In the genomic region with DNA sequence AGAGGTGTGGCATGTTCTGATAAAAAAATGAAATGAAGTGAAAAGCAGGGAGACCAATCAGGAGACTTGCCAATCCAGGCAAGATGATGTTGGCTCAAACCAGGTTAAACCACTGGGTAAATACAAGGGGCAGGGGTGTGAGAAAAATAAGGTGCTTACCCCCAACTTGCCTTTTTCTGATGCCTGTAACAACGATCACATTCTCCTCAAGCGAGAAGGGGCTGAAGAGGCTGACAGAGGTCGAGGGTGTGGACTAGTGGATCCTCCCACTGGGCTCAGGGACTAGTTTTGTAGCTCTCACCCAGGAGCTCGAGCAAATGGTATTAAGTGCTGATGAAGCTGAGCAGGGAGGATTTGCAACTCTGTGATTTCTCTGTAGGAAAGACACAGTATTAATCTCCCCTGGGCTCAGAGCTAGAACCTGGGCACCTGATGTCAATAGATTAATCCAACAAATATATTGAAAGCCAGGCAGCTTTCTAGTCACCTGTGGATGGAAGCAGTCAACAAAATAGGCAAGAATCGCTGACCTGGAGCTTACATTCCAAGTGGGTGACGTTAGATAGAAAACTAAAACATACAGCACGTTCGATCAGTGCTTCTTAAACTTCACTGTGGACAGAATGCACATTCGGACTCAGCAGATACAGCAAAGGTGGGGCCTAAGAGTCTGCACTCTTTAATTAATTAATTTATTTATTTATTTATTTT, we compare ENCODE assay signal across 8 cellular contexts. TPM values are rescaled to one million over a fixed set of nuclear protein-coding genes. Genes with fewer than 3 reads are reported as not detected.
DNase-seq lines count a peak whose midpoint lies in the region; ATAC-seq and TF ChIP-seq lines count a peak whose summit lies in the region.

No MANE protein-coding gene starts in this region.

- POLR2A ChIA-PET in T-cell (lab: Charles Lee), result interaction anchor here in 1 of 2 donors (0.5 kb wide), 1 partner anchor 1241 kb away, joined by 3 read pairs; no protein-coding TSS in a partner anchor

- peak overlapping the region; percentile 51 for H3K4me2 ChIP-seq in smooth muscle cell

- H3F3A ChIP-seq in smooth muscle cell (ENCODE audit: low read depth), result no peaks in the 10 kb centered on the region

- peaks cover 0 to 8% (median 0%) of the 10 kb centered on the region in 3 donors for H3K4me1 ChIP-seq in gastroesophageal sphincter
- no peaks in the 10 kb centered on the region for H3K4me1 ChIP-seq in smooth muscle cell (ENCODE audit: low read depth)

- H3K27ac Mint-ChIP-seq in T-cell, result peak overlapping the region; percentile 63 to 68

- no peak for TF ChIP-seq POLR2A in gastroesophageal sphincter (IDR thresholded peaks at IDR 0.05)

- H3K4me3 ChIP-seq in gastroesophageal sphincter (no peak overlapping the region), smooth muscle cell (no peak overlapping the region)

- no peaks in the 10 kb centered on the region for H4K20me1 ChIP-seq in smooth muscle cell (ENCODE audit: low read depth)

- no peaks in the 10 kb centered on the region for H3K27me3 Mint-ChIP-seq in T-cell

- no peak for ATAC-seq in T-cell (replicated peaks in 1 of 4)
- ATAC-seq in gastroesophageal sphincter, result no peak
- no peak for ATAC-seq in HG03354 (IDR thresholded peaks at IDR 0.05; ENCODE audit: poor library complexity, severe bottlenecking, unreplicated experiment)
- ATAC-seq in GM18520 (IDR thresholded peaks at IDR 0.05; ENCODE audit: unreplicated experiment), result no peak
- ATAC-seq in HG03571 (IDR thresholded peaks at IDR 0.05; ENCODE audit: unreplicated experiment), result no peak

- TF ChIP-seq CTCF in gastroesophageal sphincter (IDR thresholded peaks at IDR 0.05) (no peak), smooth muscle cell (IDR thresholded peaks at IDR 0.05; ENCODE audit: borderline replicate concordance, insufficient read depth, poor library complexity, severe bottlenecking) (no peak)

- CTCF ChIA-PET in T-cell (lab: Charles Lee), result no interaction called here

- H3K9me3 Mint-ChIP-seq in T-cell, result peaks cover 0 to 8% (median 5%) of the 10 kb centered on the region in 3 donors

- no peaks in the 10 kb centered on the region for H3K79me2 ChIP-seq in smooth muscle cell (ENCODE audit: low read depth)

- H3K9me3 ChIP-seq in gastroesophageal sphincter (no peaks in the 10 kb centered on the region), smooth muscle cell (replicated peaks; ENCODE audit: low read depth) (no peaks in the 10 kb centered on the region)

- H3K27ac ChIP-seq in gastroesophageal sphincter (peak overlapping the region; percentile 11 to 69 (median 65)), smooth muscle cell (ENCODE audit: low read depth) (no peak overlapping the region)

- peaks cover 6 to 20% (median 11%) of the 10 kb centered on the region in 3 donors for H3K4me1 Mint-ChIP-seq in T-cell

- H3K36me3 ChIP-seq in gastroesophageal sphincter, result no peaks in the 10 kb centered on the region
- no peaks in the 10 kb centered on the region for H3K36me3 ChIP-seq in smooth muscle cell (ENCODE audit: low read depth)

- no peaks in the 10 kb centered on the region for H3K27me3 ChIP-seq in gastroesophageal sphincter
- H3K27me3 ChIP-seq in smooth muscle cell (ENCODE audit: low read depth), result no peaks in the 10 kb centered on the region

- no peak for TF ChIP-seq EP300 in gastroesophageal sphincter (IDR thresholded peaks at IDR 0.05)

- WGBS in gastroesophageal sphincter (ENCODE audit: low coverage in 1 of 2), 2 donors, result 52 to 67% methylated on average over 8 to 9 of the region's 9 CpGs
- WGBS in smooth muscle cell (ENCODE audit: low lambda C conversion rate), result 83% methylated on average over 9 of the region's 9 CpGs

- no peaks in the 10 kb centered on the region for H3K36me3 Mint-ChIP-seq in T-cell

- H2AFZ ChIP-seq in smooth muscle cell (ENCODE audit: low read depth), result no peak overlapping the region

- H3K9ac ChIP-seq in smooth muscle cell (ENCODE audit: low read depth), result no peak overlapping the region

- peak; percentile 11 for DNase-seq in GM19238 (ENCODE audit: insufficient read length, low spot score)
- DNase-seq in T-cell, result peak in 2 of 34 experiments; percentile 19 to 26
- DNase-seq in smooth muscle cell (lab: John Stamatoyannopoulos, UW; ENCODE audit: unreplicated experiment), result no peak
- DNase-seq in activated CD4-positive, alpha-beta T cell treated with anti-CD3 and anti-CD28 coated beads, Interleukin-2, amount 50 U/mL, for 1 hour, result no peak

- H3K4me3 Mint-ChIP-seq in T-cell, result peak overlapping the region; percentile 31 to 55 (median 43)

RNA-seq across cellular contexts. Expression of a gene that starts 15.2 kb away (rescaled TPM):
- total RNA-seq in T-cell (10 to 100 TPM; 48.9 to 77.7 (median 53.6) TPM), gastroesophageal sphincter (10 to 100 TPM; 24.3 to 43.1 (median 37.5) TPM), smooth muscle cell (45.6 and 50.3 TPM in 2 replicates)
- 42.3 and 43.1 TPM in 2 replicates for polyA plus RNA-seq in smooth muscle cell
